Comparison of ENCODE assay signal across 8 cellular contexts in the genomic region with DNA sequence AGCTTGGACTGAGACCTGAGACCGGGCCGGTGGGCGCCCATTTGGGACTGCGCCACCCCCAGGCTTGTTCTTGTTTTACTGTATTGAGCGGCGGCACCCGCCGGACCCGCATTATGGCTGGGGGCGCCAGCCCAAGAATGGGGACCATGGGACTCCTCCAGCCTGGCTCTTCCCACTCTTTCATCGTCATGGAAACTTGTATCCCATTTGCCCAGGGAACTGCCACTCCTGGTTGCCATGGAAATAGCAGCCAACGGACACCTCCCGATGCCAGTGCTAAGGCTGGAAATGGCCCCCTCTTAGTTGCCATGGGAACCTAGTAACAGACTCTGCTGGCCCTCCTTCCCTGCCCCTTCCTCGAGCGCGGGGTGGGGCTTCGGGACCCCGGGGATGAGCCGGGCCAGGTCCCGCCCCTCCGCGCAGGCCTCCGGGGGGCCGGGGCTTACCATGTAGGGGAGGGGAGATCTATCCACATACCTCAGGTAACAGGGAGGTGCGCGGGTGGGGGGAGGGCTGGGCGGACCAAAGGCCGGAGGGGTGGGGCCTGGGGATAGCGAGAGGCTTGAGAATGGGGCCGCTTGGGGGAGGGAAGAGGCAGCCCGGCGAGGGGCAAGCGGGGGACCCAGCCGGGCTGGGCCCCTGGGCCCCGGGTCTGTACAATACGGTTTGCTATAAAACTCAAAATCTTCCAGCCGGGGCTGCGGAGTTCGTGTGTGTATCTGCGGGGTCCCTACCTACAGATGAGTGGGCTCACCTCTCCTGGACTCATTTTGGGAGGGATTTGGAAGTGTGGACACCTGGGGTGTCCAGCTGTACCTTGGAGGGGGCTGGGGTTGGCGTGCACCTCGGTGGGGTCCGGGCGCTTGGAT. TPM values are rescaled to one million over a fixed set of nuclear protein-coding genes. Genes with fewer than 3 reads are reported as not detected.
DNase-seq lines count a peak whose midpoint lies in the region; ATAC-seq, FAIRE-seq and TF ChIP-seq lines count a peak whose summit lies in the region.

No MANE protein-coding gene starts in this region.

- no peak for FAIRE-seq in GM19239 (lab: Jason Lieb, UNC)

- in situ Hi-C loops in Caki2 (cut with HindIII; ENCODE audit: low pct_unique_long_range_greater_than_20kb, low sequenced_read_pairs): loop anchor here (25.0 kb wide), 1 partner anchor 186 kb away; a partner anchor contains a TSS

- peak; percentile 2 for ATAC-seq in GM21619 (IDR thresholded peaks at IDR 0.05; ENCODE audit: unreplicated experiment)
- peak; percentile 70 to 75 for ATAC-seq in left cardiac atrium
- ATAC-seq in GM21381 (IDR thresholded peaks at IDR 0.05; ENCODE audit: unreplicated experiment): no peak

- peaks cover 23% of the 10 kb centered on the region for H3K4me1 ChIP-seq in osteoblast (ENCODE audit: insufficient read depth, low read length)

- H3K27ac ChIP-seq in osteoblast (ENCODE audit: low read depth, low read length): peak overlapping the region; percentile 65

- no peaks in the 10 kb centered on the region for H3K27me3 ChIP-seq in osteoblast (ENCODE audit: insufficient read depth, low read length)

- no peaks in the 10 kb centered on the region for H3K9me3 ChIP-seq in osteoblast (ENCODE audit: low read depth, low read length)

- H4K20me1 ChIP-seq in osteoblast (ENCODE audit: insufficient read depth, low read length): peaks cover 16% of the 10 kb centered on the region

- H3K79me2 ChIP-seq in osteoblast (ENCODE audit: insufficient read depth, low read length): peaks cover 8% of the 10 kb centered on the region

- H3K36me3 ChIP-seq in osteoblast (ENCODE audit: insufficient read depth, low read length): peaks cover 15% of the 10 kb centered on the region

- no peak for TF ChIP-seq CTCF in osteoblast (IDR thresholded peaks at IDR 0.05; ENCODE audit: extremely low read depth, low read depth, low read length)

- H2AFZ ChIP-seq in osteoblast (ENCODE audit: low read length): peak overlapping the region; percentile 27

- DNase-seq in Caki2 (ENCODE audit: low read depth) (peak; percentile 100), NCI-H2196 treated with DMSO at 0.1 percent for 48 hours (lab: John Stamatoyannopoulos, UW; ENCODE audit: unreplicated experiment) (peak; percentile 95), anterior cingulate cortex (lab: John Stamatoyannopoulos, UW) (peak; percentile 50 to 97 (median 88)), left cardiac atrium (peak; percentile 89), osteoblast (ENCODE audit: insufficient read length, low spot score, missing footprints) (peak; percentile 99), GM19239 (ENCODE audit: insufficient read length, low spot score) (no peak)

- intact Hi-C loops in left cardiac atrium (cut with DNase I): no loop called here

- H3K4me2 ChIP-seq in osteoblast (ENCODE audit: insufficient read depth, low read length): peak overlapping the region; percentile 92

- peak overlapping the region; percentile 86 for H3K4me3 ChIP-seq in osteoblast (ENCODE audit: insufficient read depth, low read length)

RNA-seq across cellular contexts. Expression of a gene that starts 0.5 kb away (rescaled TPM):
- 82.7 and 96.5 TPM in 2 replicates for total RNA-seq in Caki2 (2014; rRNA removed; shearing (Covaris generic); ENCODE audit: low replicate concordance)
- total RNA-seq in left cardiac atrium (10 to 100 TPM in 1 of 2 donors, 1 to 10 TPM in 1; 8.8 to 14.2 TPM), osteoblast (63.3 and 66.0 TPM in 2 replicates)

RNA-seq across cellular contexts. Expression of a gene that starts 9.2 kb away (rescaled TPM):
- 0.81 and 1.2 TPM in 2 replicates for total RNA-seq in Caki2 (2014; rRNA removed; shearing (Covaris generic); ENCODE audit: low replicate concordance)
- total RNA-seq in left cardiac atrium: 10 to 100 TPM in 1 of 2 donors, 1 to 10 TPM in 1; 9.2 to 10.9 TPM
- 2.2 and 2.9 TPM in 2 replicates for total RNA-seq in osteoblast

RNA-seq across cellular contexts. Expression of a gene that starts 24.9 kb away (rescaled TPM):
- total RNA-seq in Caki2 (2014; rRNA removed; shearing (Covaris generic); ENCODE audit: low replicate concordance): 51.9 and 58.5 TPM in 2 replicates
- total RNA-seq in left cardiac atrium (10 to 100 TPM in 1 of 2 donors, 1 to 10 TPM in 1; 6.4 to 10.1 TPM), osteoblast (12.7 and 14.5 TPM in 2 replicates)

RNA-seq across cellular contexts. Expression of a gene that starts 36.7 kb away (rescaled TPM):
- 73.0 and 95.3 TPM in 2 replicates for total RNA-seq in Caki2 (2014; rRNA removed; shearing (Covaris generic); ENCODE audit: low replicate concordance)
- total RNA-seq in left cardiac atrium (1 to 10 TPM; 9.8 to 10.0 TPM), osteoblast (45.6 and 47.7 TPM in 2 replicates)

RNA-seq across cellular contexts. Expression of a gene that starts 51.9 kb away (rescaled TPM):
- total RNA-seq in Caki2 (2014; rRNA removed; shearing (Covaris generic); ENCODE audit: low replicate concordance): 0.84 and 2.9 TPM in 2 replicates
- 1 to 10 TPM; 6.8 to 7.3 TPM for total RNA-seq in left cardiac atrium
- total RNA-seq in osteoblast: 2.9 and 3.3 TPM in 2 replicates
